8 cellular contexts compared by ENCODE assay signal in genomic region chr14:21039585-21040369, GRCh38. TPM values are rescaled to one million over a fixed set of nuclear protein-coding genes. Genes with fewer than 3 reads are reported as not detected.
DNase-seq lines count a peak whose midpoint lies in the region; ATAC-seq and TF ChIP-seq lines count a peak whose summit lies in the region.

No MANE protein-coding gene starts in this region.

- intact Hi-C loops in PC-9 (cut with micrococcal nuclease; ENCODE audit: unreplicated experiment): loop anchor here (1.0 kb wide), 2 partner anchors 25 to 182 kb away; no protein-coding TSS in a partner anchor

- no peaks in the 10 kb centered on the region for H3K79me2 ChIP-seq in PC-9 (ENCODE audit: low read depth)

- H4K20me1 ChIP-seq in PC-9 (ENCODE audit: insufficient read depth): no peaks in the 10 kb centered on the region

- CTCF ChIA-PET in PC-9 (lab: Charles Lee): interaction anchor here (1.0 to 2.0 kb wide), 2 partner anchors 25 to 69 kb away, joined by 7 to 18 read pairs; no protein-coding TSS in a partner anchor

- no peaks in the 10 kb centered on the region for H3K9me2 ChIP-seq in PC-9 (ENCODE audit: insufficient read depth)

- no peak overlapping the region for H3K4me3 ChIP-seq in PC-9

- no peak overlapping the region for H2AFZ ChIP-seq in PC-9

- peaks cover 9% of the 10 kb centered on the region; the same call in 1 of the 2 replicates for H3F3A ChIP-seq in PC-9 (ENCODE audit: insufficient read depth, low read depth)

- peak; percentile 59 for ATAC-seq in HG02885 (IDR thresholded peaks at IDR 0.05; ENCODE audit: poor library complexity, unreplicated experiment)

- peak; percentile 57; the same call in 1 of the 2 replicates for TF ChIP-seq CTCF in PC-9 (conservative IDR thresholded peaks at IDR 0.05)

- H3K9me3 ChIP-seq in PC-9 (ENCODE audit: insufficient read depth, low read depth): no peaks in the 10 kb centered on the region

- POLR2A ChIA-PET in PC-9 (lab: Charles Lee; ENCODE audit: unreplicated experiment): no interaction called here

- H3K27me3 ChIP-seq in PC-9 (ENCODE audit: insufficient read depth, low read depth): no peaks in the 10 kb centered on the region
- H3K27me3 ChIP-seq in layer of hippocampus (ENCODE audit: control insufficient read depth, insufficient read depth, low read length): no peaks in the 10 kb centered on the region

- H3K4me1 ChIP-seq in PC-9 (replicated peaks; ENCODE audit: insufficient read depth): peaks cover 15% of the 10 kb centered on the region

- no TSS peak for BruUV-seq in PC-9 (replicated peaks; lab: Mats Ljungman, UMichigan)

- no peak overlapping the region for H3K4me2 ChIP-seq in PC-9

- H3K36me3 ChIP-seq in PC-9 (ENCODE audit: low read depth): no peaks in the 10 kb centered on the region

- no peak overlapping the region for H3K27ac ChIP-seq in PC-9
- H3K27ac ChIP-seq in cingulate gyrus (ENCODE audit: low read depth, low read length): peak overlapping the region; percentile 94
- peak overlapping the region; percentile 73 for H3K27ac ChIP-seq in layer of hippocampus (ENCODE audit: low read depth, low read length)
- peak overlapping the region; percentile 95 for H3K27ac ChIP-seq in substantia nigra (ENCODE audit: low read depth, low read length, poor library complexity, severe bottlenecking)

- peak; percentile 57 for DNase-seq in DMS53 (lab: John Stamatoyannopoulos, UW)
- peak; percentile 22 to 43 for DNase-seq in PC-9
- peak in 35 of 49 donors; percentile 13 to 81 (median 52) for DNase-seq in substantia nigra (lab: John Stamatoyannopoulos, UW)
- no peak for DNase-seq in NCI-H2081 treated with DMSO at 0.1 percent for 48 hours (lab: John Stamatoyannopoulos, UW)
- no peak for DNase-seq in stimulated activated CD4-positive, alpha-beta T cell treated with anti-CD3 and anti-CD28 coated beads, Interleukin-4, amount 100 ng/mL, for 24 hours

RNA-seq across cellular contexts. Expression of gene RNASE7, which starts 2.4 kb away (rescaled TPM):
- not detected in 2 replicates for total RNA-seq in PC-9 (2021)

RNA-seq across cellular contexts. Expression of gene RNASE13, which starts 5.2 kb away (rescaled TPM):
- total RNA-seq in PC-9 (2021): not detected in 2 replicates

RNA-seq across cellular contexts. Expression of gene TPPP2, which starts 9.8 kb away (rescaled TPM):
- not detected in 2 replicates for total RNA-seq in PC-9 (2021)

RNA-seq across cellular contexts. Expression of gene NDRG2, which starts 14.9 kb away (rescaled TPM):
- 12.2 and 14.6 TPM in 2 replicates for total RNA-seq in PC-9 (2021)

RNA-seq across cellular contexts. Expression of gene RNASE8, which starts 17.8 kb away (rescaled TPM):
- not detected in 2 replicates for total RNA-seq in PC-9 (2021)

Comparison
In these comparisons a context has a peak if more than half of its experiments do, and no peak if none do; other contexts are left out.
1. DNase-seq: peak in DMS53 (single experiment), PC-9 (2 of 2) and substantia nigra (35 of 49); none in NCI-H2081 treated with DMSO at 0.1 percent for 48 hours (single experiment) and stimulated activated CD4-positive, alpha-beta T cell treated with anti-CD3 and anti-CD28 coated beads, Interleukin-4, amount 100 ng/mL, for 24 hours (single experiment).